18 cellular contexts compared by ENCODE assay signal in the genomic region with DNA sequence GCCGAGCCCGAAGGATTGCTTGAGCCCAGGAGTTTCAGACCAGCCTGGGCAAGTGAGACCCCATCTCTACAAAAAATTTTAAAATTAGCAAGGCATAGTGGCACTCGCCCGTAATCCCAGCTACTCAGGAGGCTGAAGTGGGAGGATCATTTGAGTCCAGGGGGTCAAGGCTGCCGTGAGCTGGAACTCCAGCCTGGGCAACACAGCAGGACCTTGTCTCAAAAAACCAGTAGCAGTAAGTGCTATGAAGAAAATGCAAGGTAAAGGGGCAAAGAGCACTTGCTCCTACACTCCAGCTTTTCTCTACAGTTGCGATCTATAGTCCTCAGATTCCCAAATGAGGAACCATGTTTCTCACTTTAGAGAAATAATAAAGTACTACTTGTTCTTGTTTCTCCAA. TPM values are rescaled to one million over a fixed set of nuclear protein-coding genes. Genes with fewer than 3 reads are reported as not detected.
DNase-seq lines count a peak whose midpoint lies in the region; ATAC-seq and TF ChIP-seq lines count a peak whose summit lies in the region.
"Had no signal": no experiment of that assay in that cellular context is flagged by ENCODE, and none has a peak within 500 bp of the region (broad histone marks: within the 10 kb centered on the region; RNA-seq: fewer than 3 reads in every experiment).

No MANE protein-coding gene starts in this region.

- no peak overlapping the region for H3K9ac ChIP-seq in mesenchymal stem cell (ENCODE audit: low read length)

- no peak overlapping the region for H4K8ac ChIP-seq in mesenchymal stem cell (ENCODE audit: low read length)

- no peak for DNase-seq in activated T-cell treated with anti-CD3 and anti-CD28 coated beads, Interleukin-2, amount 50 U/mL, for 4 hours
- DNase-seq in activated T-cell treated with anti-CD3 and anti-CD28 coated beads for 4 hours (no peak), sigmoid colon (no peak), mesenchymal stem cell (no peak), NAMALWA (ENCODE audit: low spot score) (no peak)
- DNase-seq: activated CD4-positive, alpha-beta T cell treated with anti-CD3 and anti-CD28 coated beads, Interleukin-2, amount 50 U/mL, for 48 hours; CD4-positive, CD25-positive, alpha-beta regulatory T cell; effector CD4-positive, alpha-beta T cell; esophagus squamous epithelium; MG63; NCI-H1694 treated with DMSO at 0.1 percent for 48 hours; NCI-H345; stimulated activated naive CD8-positive, alpha-beta T cell treated with anti-CD3 and anti-CD28 coated beads, Interleukin-15, Interleukin-2, amounts not matched to agents 100 U/mL and 50 U/mL, for 24 hours; upper lobe of right lung had no signal

- H2BK12ac ChIP-seq in mesenchymal stem cell (ENCODE audit: low read length in 2 of 2): no peak overlapping the region

- H3K4me1 ChIP-seq in sigmoid colon: peaks cover 0 to 51% (median 43%) of the 10 kb centered on the region in 4 donors
- H3K4me1 ChIP-seq in mesenchymal stem cell (ENCODE audit: control insufficient read depth, insufficient read depth, low read depth, low read length): peaks cover 29% of the 10 kb centered on the region

- peaks cover 52% of the 10 kb centered on the region for H3K4me1 Mint-ChIP-seq in activated T-cell treated with anti-CD3 and anti-CD28 coated beads, Interleukin-2, amount 50 U/mL, for 4 hours (ENCODE audit: low read depth)

- WGBS in sigmoid colon, 2 donors: 95 to 96% methylated on average over 6 of the region's 6 CpGs
- WGBS in mesenchymal stem cell: 98% methylated on average over 5 of the region's 6 CpGs

- no peak overlapping the region for H2BK5ac ChIP-seq in mesenchymal stem cell (ENCODE audit: low read depth, low read length, poor library complexity, severe bottlenecking)

- TF ChIP-seq POLR2A in sigmoid colon (IDR thresholded peaks at IDR 0.05): no peak

- no peak overlapping the region for H3K4me2 ChIP-seq in mesenchymal stem cell (ENCODE audit: low read length, poor library complexity, severe bottlenecking)

- no peaks in the 10 kb centered on the region for H3K27me3 ChIP-seq in sigmoid colon
- no peaks in the 10 kb centered on the region for H3K27me3 ChIP-seq in mesenchymal stem cell (ENCODE audit: control insufficient read depth in 1 of 2, insufficient read depth in 1 of 2, low read length in 2 of 2)
- H3K27me3 ChIP-seq: esophagus squamous epithelium, MG63, upper lobe of right lung had no signal

- TF ChIP-seq CTCF in VCaP (conservative IDR thresholded peaks at IDR 0.05) (no peak), sigmoid colon (IDR thresholded peaks at IDR 0.05) (no peak)

- H3K14ac ChIP-seq in mesenchymal stem cell (ENCODE audit: low read length in 2 of 2): no peak overlapping the region

- H2AK5ac ChIP-seq in mesenchymal stem cell (ENCODE audit: low read length, severe bottlenecking): no peak overlapping the region

- H2BK15ac ChIP-seq in mesenchymal stem cell (ENCODE audit: low read depth, poor library complexity, severe bottlenecking): no peak overlapping the region

- no peak for ATAC-seq in activated T-cell treated with anti-CD3 and anti-CD28 coated beads, Interleukin-2, amount 50 U/mL, for 4 hours
- ATAC-seq: A549; natural killer cell treated with Interleukin-12 subunit alpha and Interleukin-12 subunit beta and Interleukin-15 and Interleukin-18, amount 100 ng/mL, for 72 hours; stimulated activated naive CD8-positive, alpha-beta T cell treated with anti-CD3 and anti-CD28 coated beads, Interleukin-15, Interleukin-2, amounts not matched to agents 100 U/mL and 50 U/mL, for 24 hours; upper lobe of right lung had no signal

- H3K36me3 Mint-ChIP-seq in activated T-cell treated with anti-CD3 and anti-CD28 coated beads, Interleukin-2, amount 50 U/mL, for 4 hours (ENCODE audit: insufficient read depth): peaks cover 27% of the 10 kb centered on the region

- H3K18ac ChIP-seq in mesenchymal stem cell (ENCODE audit: low read depth in 1 of 2, low read length in 2 of 2): no peak overlapping the region

- no peak overlapping the region for H2AFZ ChIP-seq in mesenchymal stem cell (ENCODE audit: low read depth, low read length)

- peak overlapping the region; percentile 96 for H3K4me3 Mint-ChIP-seq in activated T-cell treated with anti-CD3 and anti-CD28 coated beads, Interleukin-2, amount 50 U/mL, for 4 hours

- H3K23ac ChIP-seq in mesenchymal stem cell (ENCODE audit: low read length in 2 of 2): no peak overlapping the region

- intact Hi-C loops in sigmoid colon (cut with DNase I): loop anchor here (5.0 to 10.0 kb wide), 4 partner anchors 161 to 644 kb away; partner anchors contain the start of genes ABHD16A, LY6G6F, NELFE and SKIC2

- H3K27ac ChIP-seq in VCaP (peak overlapping the region; percentile 94), sigmoid colon (peak overlapping the region in 3 of 4 donors; percentile 95 to 97 (median 96)), mesenchymal stem cell (ENCODE audit: low read length, poor library complexity, severe bottlenecking) (no peak overlapping the region)

- H3K9me3 Mint-ChIP-seq in activated T-cell treated with anti-CD3 and anti-CD28 coated beads, Interleukin-2, amount 50 U/mL, for 4 hours: no peaks in the 10 kb centered on the region
- H3K9me3 Mint-ChIP-seq: memory B cell; natural killer cell treated with Interleukin-12 subunit alpha and Interleukin-12 subunit beta and Interleukin-15 and Interleukin-18, amount 100 ng/mL, for 72 hours had no signal

- no peak overlapping the region for H3K4ac ChIP-seq in mesenchymal stem cell (ENCODE audit: low read depth in 1 of 2, low read length in 2 of 2)

- TF ChIP-seq EP300 in sigmoid colon (IDR thresholded peaks at IDR 0.05): no peak

- no peak overlapping the region for H4K91ac ChIP-seq in mesenchymal stem cell (ENCODE audit: low read length)

- H3K9me3 ChIP-seq in sigmoid colon (no peaks in the 10 kb centered on the region), mesenchymal stem cell (ENCODE audit: control insufficient read depth, low read length) (no peaks in the 10 kb centered on the region)
- H3K9me3 ChIP-seq: A549, esophagus squamous epithelium, MG63, upper lobe of right lung had no signal

- H3K4me3 ChIP-seq in sigmoid colon (no peak overlapping the region), mesenchymal stem cell (ENCODE audit: insufficient read depth in 1 of 2, low read depth in 1 of 2, low read length in 2 of 2) (no peak overlapping the region)

- H3K27me3 Mint-ChIP-seq in activated T-cell treated with anti-CD3 and anti-CD28 coated beads, Interleukin-2, amount 50 U/mL, for 4 hours (ENCODE audit: low read depth): no peaks in the 10 kb centered on the region
- H3K27me3 Mint-ChIP-seq: memory B cell; natural killer cell treated with Interleukin-12 subunit alpha and Interleukin-12 subunit beta and Interleukin-15 and Interleukin-18, amount 100 ng/mL, for 72 hours had no signal

- H3K36me3 ChIP-seq in sigmoid colon (peaks cover 11 to 18% (median 16%) of the 10 kb centered on the region in 4 donors), mesenchymal stem cell (ENCODE audit: control insufficient read depth in 1 of 2, insufficient read depth in 2 of 2, low read depth in 1 of 2, low read length in 2 of 2) (peaks cover 14 to 27% of the 10 kb centered on the region in 2 experiments)

- peaks cover 25% of the 10 kb centered on the region for H3K79me1 ChIP-seq in mesenchymal stem cell (replicated peaks; ENCODE audit: low read length, poor library complexity, severe bottlenecking)

- no peak overlapping the region for H2BK120ac ChIP-seq in mesenchymal stem cell (ENCODE audit: low read depth, low read length)

RNA-seq across cellular contexts. Expression of gene DDX39B, which starts 1.8 kb away (rescaled TPM):
- 100 to 1,000 TPM; 644 to 667 (median 666) TPM for total RNA-seq in activated T-cell treated with anti-CD3 and anti-CD28 coated beads, Interleukin-2, amount 50 U/mL, for 4 hours
- total RNA-seq in sigmoid colon: 100 to 1,000 TPM; 211 to 301 (median 239) TPM
- polyA plus RNA-seq in sigmoid colon: 100 to 1,000 TPM; 130 to 293 (median 153) TPM
- 151 TPM for polyA plus RNA-seq in mesenchymal stem cell (2013, experiment 1 of 2)
- 154 TPM for polyA plus RNA-seq in mesenchymal stem cell (2013, experiment 2 of 2)

RNA-seq across cellular contexts. Expression of gene ATP6V1G2, which starts 2.8 kb away (rescaled TPM):
- under 1 TPM; 0.38 to 0.84 (median 0.58) TPM for total RNA-seq in activated T-cell treated with anti-CD3 and anti-CD28 coated beads, Interleukin-2, amount 50 U/mL, for 4 hours
- 1 to 10 TPM; 2.8 to 9.1 (median 5.0) TPM for total RNA-seq in sigmoid colon
- polyA plus RNA-seq in sigmoid colon: 1 to 10 TPM in 1 of 3 donors, not detected in 2; 3.0 TPM
- 1.7 TPM for polyA plus RNA-seq in mesenchymal stem cell (2013, experiment 1 of 2)
- polyA plus RNA-seq in mesenchymal stem cell (2013, experiment 2 of 2): 1.5 TPM

RNA-seq across cellular contexts. Expression of gene NFKBIL1, which starts 3.8 kb away (rescaled TPM):
- total RNA-seq in activated T-cell treated with anti-CD3 and anti-CD28 coated beads, Interleukin-2, amount 50 U/mL, for 4 hours: 10 to 100 TPM in 2 of 3 donors, 1 to 10 TPM in 1; 9.3 to 12.8 (median 12.7) TPM
- 10 to 100 TPM; 32.5 to 55.1 (median 36.3) TPM for total RNA-seq in sigmoid colon
- 10 to 100 TPM; 18.0 to 31.3 (median 25.2) TPM for polyA plus RNA-seq in sigmoid colon
- polyA plus RNA-seq in mesenchymal stem cell (2013, experiment 1 of 2): 19.3 TPM
- polyA plus RNA-seq in mesenchymal stem cell (2013, experiment 2 of 2): 17.1 TPM

RNA-seq across cellular contexts. Expression of gene MCCD1, which starts 14.9 kb away (rescaled TPM):
- total RNA-seq in activated T-cell treated with anti-CD3 and anti-CD28 coated beads, Interleukin-2, amount 50 U/mL, for 4 hours: not detected
- not detected for total RNA-seq in sigmoid colon
- polyA plus RNA-seq in sigmoid colon: not detected
- not detected for polyA plus RNA-seq in mesenchymal stem cell (2013, experiment 1 of 2)
- not detected for polyA plus RNA-seq in mesenchymal stem cell (2013, experiment 2 of 2)
- total RNA-seq: CD4-positive, CD25-positive, alpha-beta regulatory T cell; esophagus squamous epithelium; natural killer cell treated with Interleukin-12 subunit alpha and Interleukin-12 subunit beta and Interleukin-15 and Interleukin-18, amount 100 ng/mL, for 72 hours; upper lobe of right lung had no signal
- polyA plus RNA-seq: A549; CD4-positive, CD25-positive, alpha-beta regulatory T cell had no signal

RNA-seq across cellular contexts. Expression of gene LTA, which starts 28.4 kb away (rescaled TPM):
- total RNA-seq in activated T-cell treated with anti-CD3 and anti-CD28 coated beads, Interleukin-2, amount 50 U/mL, for 4 hours: 1,000 to 10,000 TPM; 1,238 to 1,641 (median 1,296) TPM
- total RNA-seq in sigmoid colon: not detected
- polyA plus RNA-seq in sigmoid colon: 1 to 10 TPM in 1 of 3 donors, not detected in 2; 3.6 TPM
- polyA plus RNA-seq in mesenchymal stem cell (2013, experiment 1 of 2): 0.06 TPM
- polyA plus RNA-seq in mesenchymal stem cell (2013, experiment 2 of 2): not detected
- total RNA-seq: esophagus squamous epithelium had no signal
